ENCODE assay signal across 11 cellular contexts in the genomic region with DNA sequence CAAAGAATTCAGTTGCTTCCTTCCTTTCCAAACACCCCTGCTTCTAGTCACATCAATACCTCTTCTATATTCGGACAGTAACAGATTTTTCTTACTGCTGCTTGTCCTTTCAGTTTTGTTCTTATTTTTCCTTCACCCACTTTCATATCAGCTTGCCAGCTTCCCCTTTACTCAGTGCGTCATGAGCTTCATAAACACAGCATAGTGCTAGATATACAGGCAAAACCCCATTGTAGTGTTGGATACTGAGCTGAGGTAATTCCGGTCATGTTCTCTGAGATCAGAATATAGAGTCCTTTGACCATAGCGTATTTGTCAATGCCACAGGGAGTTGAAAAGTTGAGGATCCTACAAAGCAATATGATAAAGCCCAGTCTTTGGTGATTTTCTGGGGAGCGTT. TPM values are rescaled to one million over a fixed set of nuclear protein-coding genes. Genes with fewer than 3 reads are reported as not detected.
A peak's percentile ranks its signal among the peaks of the same experiment; 100 is the strongest.
DNase-seq lines count a peak whose midpoint lies in the region; ATAC-seq and TF ChIP-seq lines count a peak whose summit lies in the region.
"Had no signal": no experiment of that assay in that cellular context is flagged by ENCODE, and none has a peak within 500 bp of the region (broad histone marks: within the 10 kb centered on the region; RNA-seq: fewer than 3 reads in every experiment).

No MANE protein-coding gene starts in this region.

- no peaks in the 10 kb centered on the region for H3K27me3 Mint-ChIP-seq in activated naive CD8-positive, alpha-beta T cell treated with anti-CD3 and anti-CD28 coated beads, Interleukin-2, amount 50 U/mL, for 24 hours
- H3K27me3 Mint-ChIP-seq in HFFc6 (ENCODE audit: insufficient read depth): peaks cover 2% of the 10 kb centered on the region; the same call in 1 of the 2 replicates

- H3K36me3 ChIP-seq in BE2C: peaks cover 15% of the 10 kb centered on the region; the same call in 1 of the 2 replicates

- ATAC-seq in GM18870 (IDR thresholded peaks at IDR 0.05; ENCODE audit: unreplicated experiment) (peak; percentile 46), HG03342 (IDR thresholded peaks at IDR 0.05; ENCODE audit: unreplicated experiment) (peak; percentile 37)
- peak; percentile 8 for ATAC-seq in activated naive CD8-positive, alpha-beta T cell treated with anti-CD3 and anti-CD28 coated beads, Interleukin-2, amount 50 U/mL, for 24 hours
- ATAC-seq: sciatic nerve had no signal

- H3K9me3 Mint-ChIP-seq in activated naive CD8-positive, alpha-beta T cell treated with anti-CD3 and anti-CD28 coated beads, Interleukin-2, amount 50 U/mL, for 24 hours: no peaks in the 10 kb centered on the region
- no peaks in the 10 kb centered on the region for H3K9me3 Mint-ChIP-seq in HFFc6

- H3K4me3 ChIP-seq in BE2C (ENCODE audit: low read depth, low read length): no peak overlapping the region
- H3K4me3 ChIP-seq: esophagus muscularis mucosa had no signal

- peak overlapping the region; percentile 12 for H3K4me3 Mint-ChIP-seq in activated naive CD8-positive, alpha-beta T cell treated with anti-CD3 and anti-CD28 coated beads, Interleukin-2, amount 50 U/mL, for 24 hours
- H3K4me3 Mint-ChIP-seq in HFFc6: no peak overlapping the region

- DNase-seq in activated naive CD8-positive, alpha-beta T cell treated with anti-CD3 and anti-CD28 coated beads, Interleukin-2, amount 50 U/mL, for 24 hours: no peak
- peak; percentile 73 for DNase-seq in pulmonary artery endothelial cell (ENCODE audit: low read depth, low spot score)
- DNase-seq in stimulated activated CD4-positive, alpha-beta T cell treated with anti-CD3 and anti-CD28 coated beads, Interleukin-4, amount 100 ng/mL, for 1 hour: no peak
- DNase-seq in BE2C: no peak
- DNase-seq in HFFc6: no peak
- DNase-seq in HT-29 (ENCODE audit: low spot score): no peak
- DNase-seq: activated CD4-positive, alpha-beta T cell treated with anti-CD3 and anti-CD28 coated beads, Interleukin-2, amount 50 U/mL, for 1 hour had no signal

- H3K27ac Mint-ChIP-seq in activated naive CD8-positive, alpha-beta T cell treated with anti-CD3 and anti-CD28 coated beads, Interleukin-2, amount 50 U/mL, for 24 hours: no peak overlapping the region
- H3K27ac Mint-ChIP-seq in HFFc6: no peak overlapping the region; the same call in 1 of the 2 replicates

- TF ChIP-seq CTCF in BE2C (IDR thresholded peaks at IDR 0.05; ENCODE audit: low read depth, low read length) (no peak), HFFc6 (IDR thresholded peaks at IDR 0.05) (no peak)

- peaks cover 34% of the 10 kb centered on the region for H3K4me1 Mint-ChIP-seq in activated naive CD8-positive, alpha-beta T cell treated with anti-CD3 and anti-CD28 coated beads, Interleukin-2, amount 50 U/mL, for 24 hours
- peaks cover 53% of the 10 kb centered on the region for H3K4me1 Mint-ChIP-seq in HFFc6 (ENCODE audit: low read depth)

- H3K36me3 Mint-ChIP-seq in activated naive CD8-positive, alpha-beta T cell treated with anti-CD3 and anti-CD28 coated beads, Interleukin-2, amount 50 U/mL, for 24 hours (ENCODE audit: low read depth): peaks cover 11% of the 10 kb centered on the region
- peaks cover 7% of the 10 kb centered on the region for H3K36me3 Mint-ChIP-seq in HFFc6 (ENCODE audit: low read depth)

- H3K4me1 ChIP-seq in BE2C: peaks cover 5% of the 10 kb centered on the region

- no peaks in the 10 kb centered on the region for H3K9me3 ChIP-seq in BE2C
- H3K9me3 ChIP-seq: esophagus muscularis mucosa had no signal

- H3K27me3 ChIP-seq in BE2C: no peaks in the 10 kb centered on the region
- H3K27me3 ChIP-seq: esophagus muscularis mucosa had no signal

RNA-seq across cellular contexts. Expression of a gene that starts 2.4 kb away (rescaled TPM):
- 37.2 and 41.6 TPM in 2 replicates for total RNA-seq in pulmonary artery endothelial cell
- 18.7 TPM for polyA plus RNA-seq in BE2C (2012; ENCODE audit: insufficient read depth, insufficient read length, low read depth)
- 10 to 100 TPM; 38.3 to 46.4 (median 41.9) TPM for total RNA-seq in HFFc6 (2021; fragmentation: NEBNext Ultra II Directional; extraction: Animal tissue kit (Norgen Biotek cat#: 25700))
- total RNA-seq in HT-29 (2014; rRNA removed; shearing (Covaris generic)): 53.7 and 54.1 TPM in 2 replicates

RNA-seq across cellular contexts. Expression of a gene that starts 42.7 kb away (rescaled TPM):
- 499 and 544 TPM in 2 replicates for total RNA-seq in pulmonary artery endothelial cell
- 268 TPM for polyA plus RNA-seq in BE2C (2012; ENCODE audit: insufficient read depth, insufficient read length, low read depth)
- 100 to 1,000 TPM; 399 to 468 (median 441) TPM for total RNA-seq in HFFc6 (2021; fragmentation: NEBNext Ultra II Directional; extraction: Animal tissue kit (Norgen Biotek cat#: 25700))
- 139 and 164 TPM in 2 replicates for total RNA-seq in HT-29 (2014; rRNA removed; shearing (Covaris generic))

RNA-seq across cellular contexts. Expression of a gene that starts 43.0 kb away (rescaled TPM):
- total RNA-seq in pulmonary artery endothelial cell: 765 and 980 TPM in 2 replicates
- polyA plus RNA-seq in BE2C (2012; ENCODE audit: insufficient read depth, insufficient read length, low read depth): 581 TPM
- total RNA-seq in HFFc6 (2021; fragmentation: NEBNext Ultra II Directional; extraction: Animal tissue kit (Norgen Biotek cat#: 25700)): 1,000 to 10,000 TPM in 5 of 6 experiments, 100 to 1,000 TPM in 1; 991 to 1,153 (median 1,104) TPM
- 461 and 493 TPM in 2 replicates for total RNA-seq in HT-29 (2014; rRNA removed; shearing (Covaris generic))
